8 cellular contexts compared by ENCODE assay signal in genomic region chr1:8397511-8397910, GRCh38.
DNase-seq lines count a peak whose midpoint lies in the region; ATAC-seq and TF ChIP-seq lines count a peak whose summit lies in the region.

No MANE protein-coding gene starts in this region.

- TF ChIP-seq CTCF in fibroblast of pulmonary artery (IDR thresholded peaks at IDR 0.05; ENCODE audit: low read length, missing control alignments), result no peak

- DNase-seq in Daoy (ENCODE audit: low read depth) (peak; percentile 28), RPMI8226 (peak; percentile 73), fibroblast of pulmonary artery (ENCODE audit: low read depth) (peak; percentile 73), NCI-H1105 treated with DMSO at 0.1 percent for 48 hours (lab: John Stamatoyannopoulos, UW) (no peak), NCI-H446 (lab: John Stamatoyannopoulos, UW) (no peak)
- DNase-seq in stimulated activated naive CD8-positive, alpha-beta T cell treated with anti-CD3 and anti-CD28 coated beads, Interleukin-15, Interleukin-2, amounts not matched to agents 100 U/mL and 50 U/mL, for 24 hours, result no peak

- no peak overlapping the region for H3K4me3 ChIP-seq in fibroblast of pulmonary artery (replicated peaks; ENCODE audit: low read depth, low read length)

- ATAC-seq in GM21619 (IDR thresholded peaks at IDR 0.05; ENCODE audit: unreplicated experiment), result peak; percentile 49
- peak; percentile 65 for ATAC-seq in stimulated activated naive CD8-positive, alpha-beta T cell treated with anti-CD3 and anti-CD28 coated beads, Interleukin-15, Interleukin-2, amounts not matched to agents 100 U/mL and 50 U/mL, for 24 hours
- no peak for ATAC-seq in GM19397 (IDR thresholded peaks at IDR 0.05; ENCODE audit: unreplicated experiment)

Comparison
In these comparisons a context has a peak if more than half of its experiments do, and no peak if none do; other contexts are left out.
1. DNase-seq: peak in Daoy (single experiment), RPMI8226 (single experiment) and fibroblast of pulmonary artery (single experiment); none in stimulated activated naive CD8-positive, alpha-beta T cell treated with anti-CD3 and anti-CD28 coated beads, Interleukin-15, Interleukin-2, amounts not matched to agents 100 U/mL and 50 U/mL, for 24 hours (single experiment), NCI-H1105 treated with DMSO at 0.1 percent for 48 hours (single experiment) and NCI-H446 (0 of 2).